ENCODE assay signal across 8 cellular contexts in genomic region chr15:67066041-67067021, GRCh38. TPM values are rescaled to one million over a fixed set of nuclear protein-coding genes. Genes with fewer than 3 reads are reported as not detected.
DNase-seq lines count a peak whose midpoint lies in the region; ATAC-seq and TF ChIP-seq lines count a peak whose summit lies in the region.

No MANE protein-coding gene starts in this region.

- H3K4me3 Mint-ChIP-seq in activated T-helper 1 cell treated with anti-CD3 and anti-CD28 coated beads, Interleukin-12 subunit alpha, Interleukin-12 subunit beta, Interleukin-2, Interleukin-4 antibody, amounts not matched to agents 30 ng/mL and 10 ng/mL and 1 ng/mL, durations not matched to agents 14 hours and 24 hours and 36 hours, result peak overlapping the region; percentile 100

- WGBS in gastroesophageal sphincter (ENCODE audit: low coverage in 1 of 2), 2 donors, result 0 to 2% methylated on average over 12 to 37 of the region's 74 CpGs

- intact Hi-C loops in activated T-helper 1 cell treated with anti-CD3 and anti-CD28 coated beads, Interleukin-12 subunit alpha, Interleukin-12 subunit beta, Interleukin-2, Interleukin-4 antibody, amounts not matched to agents 30 ng/mL and 10 ng/mL and 1 ng/mL, durations not matched to agents 14 hours and 24 hours and 36 hours (cut with micrococcal nuclease), result loop anchor here (5.0 kb wide), 1 partner anchor 66 kb away; no protein-coding TSS in a partner anchor

- H3K36me3 ChIP-seq in HUES48 (ENCODE audit: control insufficient read depth, insufficient read depth, low read length) (no peaks in the 10 kb centered on the region), gastroesophageal sphincter (peaks cover 0 to 4% of the 10 kb centered on the region in 2 donors)

- H3K9me3 ChIP-seq in HUES48 (ENCODE audit: control insufficient read depth, insufficient read depth, low read length) (no peaks in the 10 kb centered on the region), gastroesophageal sphincter (no peaks in the 10 kb centered on the region)

- H3K4me3 ChIP-seq in GM08714 (ENCODE audit: low read length), result peak overlapping the region; percentile 79
- H3K4me3 ChIP-seq in HUES48 (ENCODE audit: low read depth, low read length), result peak overlapping the region; percentile 69
- peak overlapping the region; percentile 75 to 90 for H3K4me3 ChIP-seq in gastroesophageal sphincter
- peak overlapping the region; percentile 91 for H3K4me3 ChIP-seq in retinal pigment epithelial cell (ENCODE audit: low read length)

- H3K4me1 ChIP-seq in HUES48 (ENCODE audit: control insufficient read depth, insufficient read depth, low read length), result peaks cover 47% of the 10 kb centered on the region
- peaks cover 0 to 57% (median 21%) of the 10 kb centered on the region in 3 donors for H3K4me1 ChIP-seq in gastroesophageal sphincter

- H3K4me1 Mint-ChIP-seq in activated T-helper 1 cell treated with anti-CD3 and anti-CD28 coated beads, Interleukin-12 subunit alpha, Interleukin-12 subunit beta, Interleukin-2, Interleukin-4 antibody, amounts not matched to agents 30 ng/mL and 10 ng/mL and 1 ng/mL, durations not matched to agents 14 hours and 24 hours and 36 hours (ENCODE audit: low read depth), result peaks cover 73% of the 10 kb centered on the region

- TF ChIP-seq CTCF in gastroesophageal sphincter (IDR thresholded peaks at IDR 0.05) (peak in 1 of 4 experiments; percentile 4), retinal pigment epithelial cell (conservative IDR thresholded peaks at IDR 0.05; ENCODE audit: low read depth, low read length) (no peak)

- H3K9ac ChIP-seq in HUES48 (ENCODE audit: low read depth, low read length), result peak overlapping the region; percentile 5

- peak overlapping the region; percentile 99 for H3K27ac Mint-ChIP-seq in activated T-helper 1 cell treated with anti-CD3 and anti-CD28 coated beads, Interleukin-12 subunit alpha, Interleukin-12 subunit beta, Interleukin-2, Interleukin-4 antibody, amounts not matched to agents 30 ng/mL and 10 ng/mL and 1 ng/mL, durations not matched to agents 14 hours and 24 hours and 36 hours

- ATAC-seq in gastroesophageal sphincter (no peak), HG03135 (IDR thresholded peaks at IDR 0.05; ENCODE audit: unreplicated experiment) (no peak), left lobe of liver (no peak)

- no peaks in the 10 kb centered on the region for H3K9me3 Mint-ChIP-seq in activated T-helper 1 cell treated with anti-CD3 and anti-CD28 coated beads, Interleukin-12 subunit alpha, Interleukin-12 subunit beta, Interleukin-2, Interleukin-4 antibody, amounts not matched to agents 30 ng/mL and 10 ng/mL and 1 ng/mL, durations not matched to agents 14 hours and 24 hours and 36 hours

- TF ChIP-seq POLR2A in gastroesophageal sphincter (IDR thresholded peaks at IDR 0.05), result no peak

- DNase-seq in activated T-helper 1 cell treated with anti-CD3 and anti-CD28 coated beads, Interleukin-12 subunit alpha, Interleukin-12 subunit beta, Interleukin-2, Interleukin-4 antibody, amounts not matched to agents 30 ng/mL and 10 ng/mL and 1 ng/mL, durations not matched to agents 14 hours and 24 hours and 36 hours (ENCODE audit: low spot score), result no peak
- DNase-seq in retinal pigment epithelial cell (ENCODE audit: low read depth) (no peak), NCI-H446 (lab: John Stamatoyannopoulos, UW) (no peak), left lobe of liver (ENCODE audit: low spot score) (no peak)

- peaks cover 3% of the 10 kb centered on the region for H3K27me3 Mint-ChIP-seq in activated T-helper 1 cell treated with anti-CD3 and anti-CD28 coated beads, Interleukin-12 subunit alpha, Interleukin-12 subunit beta, Interleukin-2, Interleukin-4 antibody, amounts not matched to agents 30 ng/mL and 10 ng/mL and 1 ng/mL, durations not matched to agents 14 hours and 24 hours and 36 hours (ENCODE audit: insufficient read depth)

- H3K27me3 ChIP-seq in HUES48 (ENCODE audit: control insufficient read depth, insufficient read depth, low read length) (peaks cover 42% of the 10 kb centered on the region), gastroesophageal sphincter (no peaks in the 10 kb centered on the region)

- peaks cover 33% of the 10 kb centered on the region for H3K36me3 Mint-ChIP-seq in activated T-helper 1 cell treated with anti-CD3 and anti-CD28 coated beads, Interleukin-12 subunit alpha, Interleukin-12 subunit beta, Interleukin-2, Interleukin-4 antibody, amounts not matched to agents 30 ng/mL and 10 ng/mL and 1 ng/mL, durations not matched to agents 14 hours and 24 hours and 36 hours (ENCODE audit: low read depth)

- H3K27ac ChIP-seq in HUES48 (ENCODE audit: low read depth, low read length) (peak overlapping the region; percentile 89), gastroesophageal sphincter (peak overlapping the region; percentile 62 to 94 (median 85))

- TF ChIP-seq EP300 in gastroesophageal sphincter (IDR thresholded peaks at IDR 0.05), result no peak

RNA-seq across cellular contexts. Expression of gene SMAD3, which starts 0.9 kb away (rescaled TPM):
- 80.2 and 80.4 TPM in 2 replicates for total RNA-seq in activated T-helper 1 cell treated with anti-CD3 and anti-CD28 coated beads, Interleukin-12 subunit alpha, Interleukin-12 subunit beta, Interleukin-2, Interleukin-4 antibody, amounts not matched to agents 30 ng/mL and 10 ng/mL and 1 ng/mL, durations not matched to agents 14 hours and 24 hours and 36 hours
- total RNA-seq in gastroesophageal sphincter (10 to 100 TPM; 19.8 to 30.6 (median 25.9) TPM), left lobe of liver (17.1 TPM)
